Comparison of ENCODE assay signal across 26 cellular contexts in the genomic region with DNA sequence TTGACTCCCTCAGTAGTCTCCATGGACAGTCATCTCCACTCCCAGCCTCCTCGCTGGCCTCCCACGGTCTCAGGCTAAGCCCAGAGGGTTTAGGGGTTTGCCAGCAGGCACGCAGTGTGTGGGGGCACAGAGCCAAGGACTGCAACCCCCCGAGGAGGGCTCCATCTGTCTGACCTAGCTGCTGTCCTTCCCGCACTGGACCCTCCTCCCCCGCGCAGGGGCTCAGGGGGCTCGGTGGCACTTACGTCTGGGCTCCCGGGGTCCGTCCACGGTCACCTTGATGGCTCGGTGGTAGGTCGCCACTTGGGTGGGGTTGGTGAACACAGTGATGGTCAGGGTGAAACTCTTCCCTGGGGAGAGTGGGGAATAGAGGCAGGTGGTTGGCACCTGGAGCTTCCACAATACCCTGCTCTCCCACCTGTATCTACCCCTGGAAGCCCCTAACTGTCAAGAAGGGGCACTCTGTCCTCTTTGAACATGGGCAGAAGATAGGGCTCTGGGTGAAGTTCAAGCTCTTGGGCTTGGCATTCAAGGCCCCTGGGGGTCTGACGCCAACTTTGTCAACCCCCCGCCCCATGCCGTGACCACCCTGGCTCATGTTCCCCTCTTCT. TPM values are rescaled to one million over a fixed set of nuclear protein-coding genes. Genes with fewer than 3 reads are reported as not detected.
DNase-seq lines count a peak whose midpoint lies in the region; ATAC-seq lines count a peak whose summit lies in the region.
"Had no signal": no experiment of that assay in that cellular context is flagged by ENCODE, and none has a peak within 500 bp of the region (broad histone marks: within the 10 kb centered on the region; RNA-seq: fewer than 3 reads in every experiment).

No MANE protein-coding gene starts in this region.

- H2BK12ac ChIP-seq in neuronal stem cell (ENCODE audit: low read length), result peak overlapping the region; percentile 81

- DNase-seq in activated naive CD4-positive, alpha-beta T cell treated with anti-CD3 and anti-CD28 coated beads for 36 hours, result no peak
- DNase-seq in activated naive CD4-positive, alpha-beta T cell treated with anti-CD3 and anti-CD28 coated beads, Interleukin-2, amount 50 U/mL, for 16 hours, result no peak
- DNase-seq in T-cell (no peak), neuronal stem cell (ENCODE audit: low spot score) (no peak), H4 (ENCODE audit: low spot score) (no peak)
- DNase-seq in activated naive CD8-positive, alpha-beta T cell treated with anti-CD3 and anti-CD28 coated beads, Interleukin-2, amount 50 U/mL, for 24 hours, result no peak
- DNase-seq in stimulated activated CD4-positive, alpha-beta T cell treated with anti-CD3 and anti-CD28 coated beads, Interleukin-15, amount 100 ng/mL, for 24 hours, result no peak
- no peak for DNase-seq in stimulated activated naive CD4-positive, alpha-beta T cell (lab: John Stamatoyannopoulos, UW)
- DNase-seq: activated CD4-positive, alpha-beta T cell treated with anti-CD3 and anti-CD28 coated beads for 48 hours; body of pancreas; HCEC 1CT; NCI-H1092; NCI-H1930; NCI-H526 treated with DMSO at 0.1 percent for 48 hours; occipital lobe; Peyer's patch; small intestine; stimulated activated CD4-positive, alpha-beta T cell treated with anti-CD3 and anti-CD28 coated beads, Interleukin-2, amount 100 ng/mL, for 24 hours had no signal

- H3K79me1 ChIP-seq in neuronal stem cell (ENCODE audit: low read depth, low read length), result no peaks in the 10 kb centered on the region

- peaks cover 50% of the 10 kb centered on the region for H3K4me1 Mint-ChIP-seq in activated naive CD4-positive, alpha-beta T cell treated with anti-CD3 and anti-CD28 coated beads for 36 hours (ENCODE audit: low read depth)
- peaks cover 47 to 90% (median 80%) of the 10 kb centered on the region in 3 donors for H3K4me1 Mint-ChIP-seq in T-cell
- peaks cover 97% of the 10 kb centered on the region for H3K4me1 Mint-ChIP-seq in activated naive CD8-positive, alpha-beta T cell treated with anti-CD3 and anti-CD28 coated beads, Interleukin-2, amount 50 U/mL, for 24 hours

- no peak overlapping the region for H3K4me2 ChIP-seq in neuronal stem cell (ENCODE audit: insufficient read depth, low read length, poor library complexity, severe bottlenecking)
- H3K4me2 ChIP-seq: BLaER1 had no signal

- H3K4ac ChIP-seq in neuronal stem cell (ENCODE audit: low read length), result no peak overlapping the region

- H3K27ac Mint-ChIP-seq in activated naive CD4-positive, alpha-beta T cell treated with anti-CD3 and anti-CD28 coated beads for 36 hours, result peak overlapping the region; percentile 66
- peak overlapping the region; percentile 76 to 80 for H3K27ac Mint-ChIP-seq in T-cell
- peak overlapping the region; percentile 96 for H3K27ac Mint-ChIP-seq in activated naive CD8-positive, alpha-beta T cell treated with anti-CD3 and anti-CD28 coated beads, Interleukin-2, amount 50 U/mL, for 24 hours

- H2AK5ac ChIP-seq in neuronal stem cell (ENCODE audit: low read depth, low read length), result peak overlapping the region; percentile 41

- H2BK15ac ChIP-seq in neuronal stem cell (ENCODE audit: low read length), result peak overlapping the region; percentile 82

- no CpG with 5 or more reads among the region's 17 CpGs for WGBS in neuronal stem cell (ENCODE audit: extremely low coverage in 2 of 2, insufficient read length in 2 of 2, insufficient replicate concordance in 1 of 2), 2 donors

- H3K27me3 Mint-ChIP-seq in activated naive CD4-positive, alpha-beta T cell treated with anti-CD3 and anti-CD28 coated beads for 36 hours (ENCODE audit: low read depth), result no peaks in the 10 kb centered on the region
- no peaks in the 10 kb centered on the region for H3K27me3 Mint-ChIP-seq in T-cell
- no peaks in the 10 kb centered on the region for H3K27me3 Mint-ChIP-seq in activated naive CD8-positive, alpha-beta T cell treated with anti-CD3 and anti-CD28 coated beads, Interleukin-2, amount 50 U/mL, for 24 hours
- H3K27me3 Mint-ChIP-seq: IgD-negative memory B cell had no signal

- no peak overlapping the region for H3K14ac ChIP-seq in neuronal stem cell (ENCODE audit: low read length)

- intact Hi-C loops in activated naive CD4-positive, alpha-beta T cell treated with anti-CD3 and anti-CD28 coated beads for 36 hours (cut with micrococcal nuclease), result no loop called here

- no peak overlapping the region for H3K27ac ChIP-seq in neuronal stem cell (replicated peaks; ENCODE audit: low read length)
- H3K27ac ChIP-seq: BLaER1, body of pancreas, heart left ventricle, Peyer's patch had no signal

- H4K8ac ChIP-seq in neuronal stem cell (ENCODE audit: low read depth, low read length), result no peak overlapping the region

- no peak overlapping the region for H2BK5ac ChIP-seq in neuronal stem cell (ENCODE audit: low read length)

- H3K9me3 Mint-ChIP-seq in activated naive CD4-positive, alpha-beta T cell treated with anti-CD3 and anti-CD28 coated beads for 36 hours, result no peaks in the 10 kb centered on the region
- no peaks in the 10 kb centered on the region for H3K9me3 Mint-ChIP-seq in T-cell
- H3K9me3 Mint-ChIP-seq in activated naive CD8-positive, alpha-beta T cell treated with anti-CD3 and anti-CD28 coated beads, Interleukin-2, amount 50 U/mL, for 24 hours, result no peaks in the 10 kb centered on the region
- H3K9me3 Mint-ChIP-seq: IgD-negative memory B cell had no signal

- no peak overlapping the region for H3K4me3 Mint-ChIP-seq in activated naive CD4-positive, alpha-beta T cell treated with anti-CD3 and anti-CD28 coated beads for 36 hours
- H3K4me3 Mint-ChIP-seq in T-cell, result no peak overlapping the region
- peak overlapping the region; percentile 28 for H3K4me3 Mint-ChIP-seq in activated naive CD8-positive, alpha-beta T cell treated with anti-CD3 and anti-CD28 coated beads, Interleukin-2, amount 50 U/mL, for 24 hours

- H3K36me3 ChIP-seq in neuronal stem cell (replicated peaks in 1 of 2; ENCODE audit: control insufficient read depth in 2 of 2, insufficient read depth in 2 of 2, low read length in 2 of 2), result no peaks in the 10 kb centered on the region
- H3K36me3 ChIP-seq: BLaER1, Peyer's patch had no signal

- H3K23ac ChIP-seq in neuronal stem cell (ENCODE audit: low read depth, low read length, poor library complexity), result peak overlapping the region; percentile 81

- H3K36me3 Mint-ChIP-seq in activated naive CD4-positive, alpha-beta T cell treated with anti-CD3 and anti-CD28 coated beads for 36 hours (ENCODE audit: low read depth), result peaks cover 55% of the 10 kb centered on the region
- peaks cover 50% of the 10 kb centered on the region for H3K36me3 Mint-ChIP-seq in T-cell
- H3K36me3 Mint-ChIP-seq in activated naive CD8-positive, alpha-beta T cell treated with anti-CD3 and anti-CD28 coated beads, Interleukin-2, amount 50 U/mL, for 24 hours (ENCODE audit: low read depth), result peaks cover 66% of the 10 kb centered on the region

- H3K9me3 ChIP-seq in neuronal stem cell (replicated peaks in 1 of 2; ENCODE audit: control insufficient read depth in 2 of 2, insufficient read depth in 1 of 2, low read depth in 1 of 2, low read length in 2 of 2), result no peaks in the 10 kb centered on the region
- H3K9me3 ChIP-seq: BLaER1, body of pancreas, heart left ventricle, Peyer's patch, SJSA1 had no signal

- H3K4me1 ChIP-seq in neuronal stem cell (ENCODE audit: control insufficient read depth in 2 of 2, insufficient read depth in 1 of 2, low read depth in 1 of 2, low read length in 2 of 2), result peaks cover 0 to 8% of the 10 kb centered on the region in 2 donors
- H3K4me1 ChIP-seq: body of pancreas had no signal

- CTCF ChIA-PET in activated naive CD4-positive, alpha-beta T cell treated with anti-CD3 and anti-CD28 coated beads for 36 hours (lab: Charles Lee), result interaction anchor here (1.0 to 3.0 kb wide), 2 partner anchors 13 to 118 kb away, joined by 3 to 10 read pairs; no protein-coding TSS in a partner anchor
- CTCF ChIA-PET in T-cell (lab: Charles Lee), result interaction anchor here (1.2 to 1.4 kb wide), 2 partner anchors 71 to 118 kb away, joined by 3 to 4 read pairs; no protein-coding TSS in a partner anchor

- H2BK120ac ChIP-seq in neuronal stem cell (ENCODE audit: low read depth, low read length), result no peak overlapping the region

- POLR2A ChIA-PET in T-cell (lab: Charles Lee), result interaction anchor here in 1 of 2 donors (0.5 to 0.7 kb wide), 2 partner anchors 9 to 18 kb away, joined by 4 to 6 read pairs; no protein-coding TSS in a partner anchor

- H3K27me3 ChIP-seq in neuronal stem cell (ENCODE audit: control insufficient read depth in 3 of 3, insufficient read depth in 3 of 3, low read depth in 1 of 3, low read length in 3 of 3), result peaks cover 0 to 90% (median 0%) of the 10 kb centered on the region in 3 experiments
- H3K27me3 ChIP-seq: body of pancreas, Peyer's patch, SJSA1 had no signal

- no peak overlapping the region for H3K9ac ChIP-seq in neuronal stem cell (ENCODE audit: low read depth, low read length, poor library complexity)
- H3K9ac ChIP-seq: BLaER1 had no signal

- H3K18ac ChIP-seq in neuronal stem cell (ENCODE audit: low read length), result peak overlapping the region; percentile 24

- no peak for ATAC-seq in T-cell (replicated peaks in 1 of 4)
- ATAC-seq in activated naive CD8-positive, alpha-beta T cell treated with anti-CD3 and anti-CD28 coated beads, Interleukin-2, amount 50 U/mL, for 24 hours, result no peak
- ATAC-seq: body of pancreas, heart left ventricle had no signal

- no peak overlapping the region for H4K91ac ChIP-seq in neuronal stem cell (ENCODE audit: low read depth, low read length, poor library complexity)

- no peak overlapping the region for H2AFZ ChIP-seq in neuronal stem cell (ENCODE audit: low read length)

- no peak overlapping the region for H3K4me3 ChIP-seq in neuronal stem cell (ENCODE audit: low read length in 2 of 2)
- H3K4me3 ChIP-seq: BLaER1, body of pancreas, Peyer's patch, SJSA1 had no signal

RNA-seq across cellular contexts. Expression of gene RUNX3, which starts 11.0 kb away (rescaled TPM):
- 10 to 100 TPM; 72.3 to 83.8 TPM for total RNA-seq in activated naive CD4-positive, alpha-beta T cell treated with anti-CD3 and anti-CD28 coated beads for 36 hours
- 100 to 1,000 TPM; 140 to 220 (median 145) TPM for total RNA-seq in T-cell
- polyA plus RNA-seq in neuronal stem cell (2013, experiment 1 of 2), result 0.15 TPM
- 0.25 TPM for polyA plus RNA-seq in neuronal stem cell (2013, experiment 2 of 2)
- 2.9 and 4.7 TPM in 2 replicates for total RNA-seq in H4 (2014; rRNA removed; shearing (Covaris generic))
- total RNA-seq: cerebellum, epithelial cell of proximal tubule, fibroblast of villous mesenchyme, lung microvascular endothelial cell had no signal

Comparison
In these comparisons a context has a peak if more than half of its experiments do, and no peak if none do; other contexts are left out.
1. RNA of gene RUNX3, which starts 11.0 kb away (total RNA-seq): 140 to 220 TPM in T-cell and 72.3 to 83.8 TPM in activated naive CD4-positive, alpha-beta T cell treated with anti-CD3 and anti-CD28 coated beads for 36 hours; 2.9 to 4.7 TPM in H4; every median in the first group is over 10 times any median in the second.
2. Peak in every context shown above with its lines, with median percentiles within 50 percentile points of each other: H3K27ac Mint-ChIP-seq.